In genomic region chr15:24426286-24427054, GRCh38 we compare ENCODE assay signal across 7 cellular contexts.
DNase-seq lines count a peak whose midpoint lies in the region; ATAC-seq, FAIRE-seq and TF ChIP-seq lines count a peak whose summit lies in the region.
"Not testable (repeated sequence)": the region's sequence is repeated elsewhere in the genome, so short reads cannot be mapped to it uniquely, and the experiment has no call there.

No MANE protein-coding gene starts in this region.

- not testable (repeated sequence) for H3K9me3 ChIP-seq in HUES48 (ENCODE audit: control insufficient read depth, insufficient read depth, low read length); astrocyte (ENCODE audit: insufficient read depth, low read depth, low read length); hepatocyte (ENCODE audit: low read depth); iPS-20b (ENCODE audit: insufficient read depth, low read depth, low read length)

- DNase-seq in astrocyte (ENCODE audit: low read depth); hepatocyte (ENCODE audit: low spot score); neural crest cell (ENCODE audit: low read depth, low spot score): not testable (repeated sequence)
- peak; percentile 72 for DNase-seq in mesenteric fat pad (ENCODE audit: low spot score)

- not testable (repeated sequence) for H3K9me3 Mint-ChIP-seq in astrocyte (ENCODE audit: unreplicated experiment); neural crest cell; stimulated activated memory B cell treated with anti-CD40 and anti-IgM and Interleukin-4, amounts not matched to agents 10 μg/mL and 1 μg/mL and 100 μg/mL, for 72 hours

- peak overlapping the region; percentile 44 for H3K4me2 ChIP-seq in astrocyte (ENCODE audit: low read length)
- H3K4me2 ChIP-seq in hepatocyte, result peak overlapping the region; percentile 46

- not testable (repeated sequence) for H3K27ac ChIP-seq in HUES48 (ENCODE audit: low read depth, low read length); astrocyte (ENCODE audit: low read depth, low read length); hepatocyte; iPS-20b (ENCODE audit: low read length)

- H3K36me3 ChIP-seq in HUES48 (ENCODE audit: control insufficient read depth, insufficient read depth, low read length); astrocyte (ENCODE audit: insufficient read depth, low read length); hepatocyte (replicated peaks; ENCODE audit: insufficient read depth, low read depth); iPS-20b (ENCODE audit: insufficient read depth, low read depth, low read length): not testable (repeated sequence)

- TF ChIP-seq CTCF in astrocyte (IDR thresholded peaks at IDR 0.05; ENCODE audit: insufficient read depth, low read depth, low read length); hepatocyte (IDR thresholded peaks at IDR 0.05; ENCODE audit: poor library complexity); neural crest cell (conservative IDR thresholded peaks at IDR 0.05): not testable (repeated sequence)

- not testable (repeated sequence) for H3K4me1 Mint-ChIP-seq in astrocyte (ENCODE audit: low read depth, unreplicated experiment); neural crest cell; stimulated activated memory B cell treated with anti-CD40 and anti-IgM and Interleukin-4, amounts not matched to agents 10 μg/mL and 1 μg/mL and 100 μg/mL, for 72 hours

- not testable (repeated sequence) for H3K36me3 Mint-ChIP-seq in astrocyte (ENCODE audit: low read depth, unreplicated experiment); neural crest cell (ENCODE audit: low read depth); stimulated activated memory B cell treated with anti-CD40 and anti-IgM and Interleukin-4, amounts not matched to agents 10 μg/mL and 1 μg/mL and 100 μg/mL, for 72 hours

- not testable (repeated sequence) for H3K4me1 ChIP-seq in HUES48 (ENCODE audit: control insufficient read depth, insufficient read depth, low read length); astrocyte (ENCODE audit: insufficient read depth, low read length); hepatocyte (ENCODE audit: insufficient read depth); iPS-20b (ENCODE audit: insufficient read depth, low read length)

- not testable (repeated sequence) for H4K20me1 ChIP-seq in astrocyte (ENCODE audit: insufficient read depth, low read length); hepatocyte (ENCODE audit: insufficient read depth, poor library complexity, severe bottlenecking)

- H3K27me3 Mint-ChIP-seq in astrocyte (ENCODE audit: low read depth, unreplicated experiment); neural crest cell (ENCODE audit: low read depth); stimulated activated memory B cell treated with anti-CD40 and anti-IgM and Interleukin-4, amounts not matched to agents 10 μg/mL and 1 μg/mL and 100 μg/mL, for 72 hours: not testable (repeated sequence)

- not testable (repeated sequence) for H3K27me3 ChIP-seq in HUES48 (ENCODE audit: control insufficient read depth, insufficient read depth, low read length); astrocyte (ENCODE audit: insufficient read depth, low read length); hepatocyte; iPS-20b (ENCODE audit: insufficient read depth, low read length)

- not testable (repeated sequence) for H3K79me2 ChIP-seq in astrocyte (ENCODE audit: insufficient read depth, low read length); hepatocyte

- not testable (repeated sequence) for H3K9me2 ChIP-seq in hepatocyte (replicated peaks; ENCODE audit: insufficient read depth)

- H3K4me3 Mint-ChIP-seq in astrocyte (ENCODE audit: unreplicated experiment); stimulated activated memory B cell treated with anti-CD40 and anti-IgM and Interleukin-4, amounts not matched to agents 10 μg/mL and 1 μg/mL and 100 μg/mL, for 72 hours: not testable (repeated sequence)
- peak overlapping the region; percentile 78 for H3K4me3 Mint-ChIP-seq in neural crest cell

- not testable (repeated sequence) for H3K9ac ChIP-seq in HUES48 (ENCODE audit: low read depth, low read length); astrocyte (ENCODE audit: low read length); iPS-20b (ENCODE audit: low read depth, low read length)

- not testable (repeated sequence) for H2AFZ ChIP-seq in astrocyte (ENCODE audit: low read depth, low read length); hepatocyte

- WGBS in hepatocyte (ENCODE audit: low lambda C conversion rate, missing lambda C conversion rate), result 73% methylated on average over 11 of the region's 20 CpGs

- FAIRE-seq in astrocyte (lab: Jason Lieb, UNC), result not testable (repeated sequence)

- peak overlapping the region; percentile 48 for H3K4me3 ChIP-seq in HUES48 (ENCODE audit: low read depth, low read length)
- H3K4me3 ChIP-seq in astrocyte (ENCODE audit: insufficient read depth, low read depth, low read length), result peak overlapping the region; percentile 10
- H3K4me3 ChIP-seq in hepatocyte, result not testable (repeated sequence)
- H3K4me3 ChIP-seq in iPS-20b (ENCODE audit: low read length), result peak overlapping the region; percentile 53; the same call in 1 of the 2 replicates

- H3K27ac Mint-ChIP-seq in astrocyte (ENCODE audit: unreplicated experiment); neural crest cell (ENCODE audit: unreplicated experiment); stimulated activated memory B cell treated with anti-CD40 and anti-IgM and Interleukin-4, amounts not matched to agents 10 μg/mL and 1 μg/mL and 100 μg/mL, for 72 hours: not testable (repeated sequence)

- peak; percentile 36 for ATAC-seq in stimulated activated memory B cell treated with anti-CD40 and anti-IgM and Interleukin-4, amounts not matched to agents 10 μg/mL and 1 μg/mL and 100 μg/mL, for 72 hours
